In the genomic region with DNA sequence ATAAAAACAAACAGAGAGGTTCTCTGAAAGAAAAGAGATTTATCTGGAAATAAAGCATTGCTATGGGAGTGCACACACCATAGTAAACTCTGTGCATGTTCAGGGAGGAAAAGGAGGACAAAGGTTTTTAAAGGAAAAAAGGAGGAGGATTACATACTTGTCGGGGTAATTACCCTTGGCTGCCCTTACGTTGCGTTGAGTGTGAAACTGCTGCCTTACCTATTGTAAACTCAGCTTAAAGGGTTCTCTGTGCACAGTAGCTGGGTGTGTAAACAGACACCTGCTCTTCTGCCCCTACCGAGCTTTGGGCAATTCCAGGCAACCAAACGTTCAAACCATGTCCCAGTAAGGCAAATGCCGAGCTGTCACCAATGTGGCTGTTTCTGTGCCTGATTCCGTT, we compare ENCODE assay signal across 15 cellular contexts.
"Had no signal": no experiment of that assay in that cellular context is flagged by ENCODE, and none has a peak within 500 bp of the region (broad histone marks: within the 10 kb centered on the region; RNA-seq: fewer than 3 reads in every experiment).

No MANE protein-coding gene starts in this region.

- H3K27ac ChIP-seq: body of pancreas, epithelial cell of prostate, gastrocnemius medialis, neutrophil, right atrium auricular region, skin epidermis had no signal

- H3K9me3 Mint-ChIP-seq: activated B cell treated with CpG ODN at 0.5 μM for 24 hours; activated naive CD4-positive, alpha-beta T cell treated with anti-CD3 and anti-CD28 coated beads, Interleukin-2, amount 50 U/mL, for 24 hours; activated T-helper 2 cell treated with anti-CD3 and anti-CD28 coated beads, Interferon-gamma antibody, Interleukin-2, Interleukin-4, amounts not matched to agents 10 μg/mL and 5 μg/mL and 100 μg/mL, durations not matched to agents 14 hours and 24 hours and 36 hours; central memory CD8-positive, alpha-beta T cell; naive thymus-derived CD8-positive, alpha-beta T cell; type B pancreatic cell had no signal

- ATAC-seq: body of pancreas; gastrocnemius medialis; naive thymus-derived CD8-positive, alpha-beta T cell had no signal

- H3K36me3 Mint-ChIP-seq: activated naive CD4-positive, alpha-beta T cell treated with anti-CD3 and anti-CD28 coated beads, Interleukin-2, amount 50 U/mL, for 24 hours; naive thymus-derived CD8-positive, alpha-beta T cell; type B pancreatic cell had no signal

- H3K27ac Mint-ChIP-seq: activated B cell treated with CpG ODN at 0.5 μM for 24 hours; activated naive CD4-positive, alpha-beta T cell treated with anti-CD3 and anti-CD28 coated beads, Interleukin-2, amount 50 U/mL, for 24 hours; activated T-helper 2 cell treated with anti-CD3 and anti-CD28 coated beads, Interferon-gamma antibody, Interleukin-2, Interleukin-4, amounts not matched to agents 10 μg/mL and 5 μg/mL and 100 μg/mL, durations not matched to agents 14 hours and 24 hours and 36 hours; naive thymus-derived CD8-positive, alpha-beta T cell; type B pancreatic cell had no signal

- DNase-seq: activated B cell treated with CpG ODN at 0.5 μM for 24 hours; activated CD4-positive, alpha-beta T cell treated with anti-CD3 and anti-CD28 coated beads, Interleukin-2, amount 50 U/mL, for 1 hour; body of pancreas; effector memory CD4-positive, alpha-beta T cell; gastrocnemius medialis; naive thymus-derived CD8-positive, alpha-beta T cell; substantia nigra had no signal

- H3K4me1 Mint-ChIP-seq: activated B cell treated with CpG ODN at 0.5 μM for 24 hours; activated naive CD4-positive, alpha-beta T cell treated with anti-CD3 and anti-CD28 coated beads, Interleukin-2, amount 50 U/mL, for 24 hours; central memory CD8-positive, alpha-beta T cell had no signal

- H3K27me3 ChIP-seq: body of pancreas, gastrocnemius medialis, neutrophil, right atrium auricular region had no signal

- H3K4me3 Mint-ChIP-seq: activated B cell treated with CpG ODN at 0.5 μM for 24 hours; activated naive CD4-positive, alpha-beta T cell treated with anti-CD3 and anti-CD28 coated beads, Interleukin-2, amount 50 U/mL, for 24 hours; central memory CD8-positive, alpha-beta T cell; naive thymus-derived CD8-positive, alpha-beta T cell; type B pancreatic cell had no signal

- H3K36me3 ChIP-seq: gastrocnemius medialis, neutrophil, right atrium auricular region had no signal

- H3K9me3 ChIP-seq: body of pancreas, gastrocnemius medialis, neutrophil, right atrium auricular region had no signal

- H3K4me1 ChIP-seq: body of pancreas, gastrocnemius medialis, right atrium auricular region had no signal

- H3K4me3 ChIP-seq: body of pancreas, gastrocnemius medialis, right atrium auricular region, skin epidermis had no signal
